ENCODE assay signal across 8 cellular contexts in genomic region chr17:21129023-21129681, GRCh38. TPM values are rescaled to one million over a fixed set of nuclear protein-coding genes. Genes with fewer than 3 reads are reported as not detected.
A peak's percentile ranks its signal among the peaks of the same experiment; 100 is the strongest.
DNase-seq lines count a peak whose midpoint lies in the region; ATAC-seq, FAIRE-seq and TF ChIP-seq lines count a peak whose summit lies in the region.

No MANE protein-coding gene starts in this region.

- H3K27ac ChIP-seq in CD8-positive, alpha-beta T cell (ENCODE audit: low read depth, low read length): no peak overlapping the region
- H3K27ac ChIP-seq in HEK293 (ENCODE audit: extremely low read depth, low read depth, low read length): no peak overlapping the region

- TF ChIP-seq CTCF in CD8-positive, alpha-beta T cell (IDR thresholded peaks at IDR 0.05): no peak
- TF ChIP-seq CTCF in HEK293 (tag by site-specific recombination; IDR thresholded peaks at IDR 0.05): peak; percentile 52; the same call in 1 of the 2 replicates
- TF ChIP-seq CTCF in astrocyte of the cerebellum (IDR thresholded peaks at IDR 0.05; ENCODE audit: low read depth, low read length, missing control alignments): peak; percentile 43
- no peak for TF ChIP-seq CTCF in omental fat pad (IDR thresholded peaks at IDR 0.05)

- H3K4me3 Mint-ChIP-seq in CD8-positive, alpha-beta T cell: peak overlapping the region; percentile 56

- intact Hi-C loops in CD8-positive, alpha-beta T cell (cut with DNase I, micrococcal nuclease): loop anchor here in 1 of 2 experiments (5.0 kb wide), 2 partner anchors 323 to 1752 kb away; partner anchors contain the start of gene MAPK7

- no peak for ATAC-seq in CD8-positive, alpha-beta T cell
- ATAC-seq in left lobe of liver (peak; percentile 42), HG03469 (IDR thresholded peaks at IDR 0.05; ENCODE audit: unreplicated experiment) (no peak), omental fat pad (ENCODE audit: low FRiP score) (no peak), HG03442 (IDR thresholded peaks at IDR 0.05; ENCODE audit: unreplicated experiment) (no peak)

- POLR2A ChIA-PET in CD8-positive, alpha-beta T cell (lab: Charles Lee): interaction anchor here (1.5 kb wide), 1 partner anchor 83 kb away, joined by 3 read pairs; no protein-coding TSS in a partner anchor
- POLR2A ChIA-PET in HEK293 (lab: Yijun Ruan, JAX): interaction anchor here (0.7 to 1.3 kb wide), 2 partner anchors 68 to 246 kb away, joined by 5 to 9 read pairs; no protein-coding TSS in a partner anchor

- no peaks in the 10 kb centered on the region for H3K27me3 Mint-ChIP-seq in CD8-positive, alpha-beta T cell (ENCODE audit: low read depth)

- peaks cover 22% of the 10 kb centered on the region for H3K4me1 ChIP-seq in CD8-positive, alpha-beta T cell (ENCODE audit: insufficient read depth, low read length)
- peaks cover 2% of the 10 kb centered on the region for H3K4me1 ChIP-seq in HEK293 (ENCODE audit: control insufficient read depth, insufficient read depth, low read length)

- no peak for TF ChIP-seq POLR2A in GM12891 (IDR thresholded peaks at IDR 0.05; ENCODE audit: low read depth, low read length)

- CTCF ChIA-PET in CD8-positive, alpha-beta T cell (lab: Charles Lee): interaction anchor here (0.6 to 4.9 kb wide), 5 partner anchors 11 to 383 kb away, joined by 3 to 19 read pairs (median 4); no protein-coding TSS in a partner anchor
- CTCF ChIA-PET in HEK293 (lab: Yijun Ruan, JAX): interaction anchor here (0.5 to 7.0 kb wide), 14 partner anchors 9 to 687 kb away, joined by 3 to 49 read pairs (median 5); no protein-coding TSS in a partner anchor

- H3K27ac Mint-ChIP-seq in CD8-positive, alpha-beta T cell: no peak overlapping the region

- no peak for FAIRE-seq in GM12891 (lab: Jason Lieb, UNC)

- H3K4me1 Mint-ChIP-seq in CD8-positive, alpha-beta T cell (ENCODE audit: low read depth): peaks cover 38% of the 10 kb centered on the region

- DNase-seq in CD8-positive, alpha-beta T cell: no peak
- DNase-seq in astrocyte of the cerebellum (ENCODE audit: low read depth) (peak; percentile 19), left lobe of liver (ENCODE audit: low spot score) (no peak), omental fat pad (ENCODE audit: low spot score) (no peak), GM12891 (ENCODE audit: insufficient read length, low spot score) (no peak)

- H3K9me3 Mint-ChIP-seq in CD8-positive, alpha-beta T cell: peaks cover 9% of the 10 kb centered on the region

- H3K36me3 ChIP-seq in CD8-positive, alpha-beta T cell (ENCODE audit: insufficient read depth, low read length): no peaks in the 10 kb centered on the region
- no peaks in the 10 kb centered on the region for H3K36me3 ChIP-seq in HEK293 (ENCODE audit: control insufficient read depth in 2 of 2, insufficient read depth in 1 of 2, low read length in 2 of 2)

- H3K4me3 ChIP-seq in CD8-positive, alpha-beta T cell (ENCODE audit: low read depth, low read length): no peak overlapping the region
- H3K4me3 ChIP-seq in HEK293 (ENCODE audit: low read depth, low read length) (no peak overlapping the region), astrocyte of the cerebellum (ENCODE audit: low read depth, low read length) (no peak overlapping the region)

- H3K36me3 Mint-ChIP-seq in CD8-positive, alpha-beta T cell: peaks cover 13% of the 10 kb centered on the region

- no peaks in the 10 kb centered on the region for H3K9me3 ChIP-seq in CD8-positive, alpha-beta T cell (ENCODE audit: low read length)
- no peaks in the 10 kb centered on the region for H3K9me3 ChIP-seq in HEK293 (ENCODE audit: control insufficient read depth, insufficient read depth, low read depth, low read length)

- in situ Hi-C loops in astrocyte of the cerebellum (cut with HindIII; ENCODE audit: low sequenced_read_pairs): no loop called here

- H3K27me3 ChIP-seq in CD8-positive, alpha-beta T cell (ENCODE audit: insufficient read depth, low read length): no peaks in the 10 kb centered on the region

TF ChIP-seq in HEK293, 187 proteins besides CTCF, POLR2A, EP300 and RAD21 (continues in another document):
- TF ChIP-seq ZSCAN23 (tag by site-specific recombination; IDR thresholded peaks at IDR 0.05): no peak
- no peak for TF ChIP-seq ZBTB8A (tag by site-specific recombination; IDR thresholded peaks at IDR 0.05)
- TF ChIP-seq ZNF223 (tag by site-specific recombination; IDR thresholded peaks at IDR 0.05): no peak
- TF ChIP-seq ZNF544 (tag by site-specific recombination; IDR thresholded peaks at IDR 0.05): no peak
- TF ChIP-seq ZEB2 (tag by site-specific recombination; IDR thresholded peaks at IDR 0.05): no peak
- TF ChIP-seq PRDM10 (tag by site-specific recombination; IDR thresholded peaks at IDR 0.05): 0 out of 2 replicates have a peak, but pooled peaks have one; percentile 14
- TF ChIP-seq ZNF658 (tag by site-specific recombination; IDR thresholded peaks at IDR 0.05): no peak
- TF ChIP-seq ZNF473 (tag by site-specific recombination; IDR thresholded peaks at IDR 0.05): no peak
- no peak for TF ChIP-seq ZNF37A (tag by site-specific recombination; IDR thresholded peaks at IDR 0.05)

TF ChIP-seq in GM12891, 5 proteins besides CTCF, POLR2A, EP300 and RAD21:
- no peak for TF ChIP-seq SPI1 (IDR thresholded peaks at IDR 0.05; ENCODE audit: low read depth, low read length)
- TF ChIP-seq POLR2AphosphoS5 (IDR thresholded peaks at IDR 0.05; ENCODE audit: low read depth, low read length): no peak
- TF ChIP-seq TAF1 (IDR thresholded peaks at IDR 0.05; ENCODE audit: low read depth, low read length): no peak
- no peak for TF ChIP-seq PAX5 (IDR thresholded peaks at IDR 0.05; ENCODE audit: insufficient read depth, low read length, severe bottlenecking)
- TF ChIP-seq POU2F2 (IDR thresholded peaks at IDR 0.05; ENCODE audit: low read depth, low read length): no peak
TF ChIP-seq in GM12891: peak in this region for 0.

RNA-seq across cellular contexts. Expression of gene DHRS7B, which starts 2.4 kb away (rescaled TPM):
- total RNA-seq in CD8-positive, alpha-beta T cell: 1 to 10 TPM; 6.5 to 8.2 TPM
- total RNA-seq in left lobe of liver (11.0 TPM), omental fat pad (10 to 100 TPM; 33.6 to 55.6 (median 46.5) TPM)
- polyA plus RNA-seq in GM12891 (2012; ENCODE audit: low read depth, missing spikeins): 11.0 TPM

Comparison
In these comparisons a context has a peak if more than half of its experiments do, and no peak if none do; other contexts are left out.
1. CTCF ChIP-seq: peak in HEK293 (single experiment) and astrocyte of the cerebellum (single experiment); none in CD8-positive, alpha-beta T cell (single experiment) and omental fat pad (0 of 3).